Comparison of ENCODE assay signal across 1 cellular context in the genomic region with DNA sequence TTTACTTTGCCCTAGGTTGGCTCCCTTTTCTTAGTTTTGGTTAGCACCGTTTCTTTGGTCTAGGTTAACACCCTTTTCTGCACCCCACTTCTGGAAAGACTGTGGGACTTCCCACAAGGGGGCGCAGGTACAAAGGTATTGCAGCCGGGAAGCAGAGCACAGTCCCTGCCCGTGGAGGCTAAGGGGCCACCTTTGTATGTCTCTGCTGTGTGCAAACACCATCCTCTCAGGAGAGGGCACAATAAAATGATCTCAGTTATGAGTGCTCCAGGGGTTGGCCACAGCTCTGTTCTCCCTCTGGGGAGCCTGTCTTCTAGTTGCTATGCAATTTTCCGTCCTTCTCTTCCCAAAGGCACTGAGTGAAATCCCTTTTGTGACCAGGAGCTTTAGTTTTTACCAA.
TF ChIP-seq lines count a peak whose summit lies in the region.

No MANE protein-coding gene starts in this region.

TF ChIP-seq in HepG2, 621 proteins besides CTCF, POLR2A, EP300 and RAD21 (continues in another document):
- TF ChIP-seq KDM4B (CRISPR knock-in tag; IDR thresholded peaks at IDR 0.05) = no peak
- TF ChIP-seq TEAD3 (CRISPR knock-in tag; optimal IDR thresholded peaks at IDR 0.05; ENCODE audit: borderline replicate concordance) = peak; percentile 49
- TF ChIP-seq STAT6 (CRISPR knock-in tag; IDR thresholded peaks at IDR 0.05; ENCODE audit: borderline replicate concordance) = no peak
- no peak; the same call in 1 of the 2 replicates for TF ChIP-seq RNF2 (conservative IDR thresholded peaks at IDR 0.05; ENCODE audit: low read depth)
- TF ChIP-seq ZMYM4 (CRISPR knock-in tag; IDR thresholded peaks at IDR 0.05) = peak; percentile 39; the same call in 1 of the 2 replicates
- TF ChIP-seq, protein P1, sequence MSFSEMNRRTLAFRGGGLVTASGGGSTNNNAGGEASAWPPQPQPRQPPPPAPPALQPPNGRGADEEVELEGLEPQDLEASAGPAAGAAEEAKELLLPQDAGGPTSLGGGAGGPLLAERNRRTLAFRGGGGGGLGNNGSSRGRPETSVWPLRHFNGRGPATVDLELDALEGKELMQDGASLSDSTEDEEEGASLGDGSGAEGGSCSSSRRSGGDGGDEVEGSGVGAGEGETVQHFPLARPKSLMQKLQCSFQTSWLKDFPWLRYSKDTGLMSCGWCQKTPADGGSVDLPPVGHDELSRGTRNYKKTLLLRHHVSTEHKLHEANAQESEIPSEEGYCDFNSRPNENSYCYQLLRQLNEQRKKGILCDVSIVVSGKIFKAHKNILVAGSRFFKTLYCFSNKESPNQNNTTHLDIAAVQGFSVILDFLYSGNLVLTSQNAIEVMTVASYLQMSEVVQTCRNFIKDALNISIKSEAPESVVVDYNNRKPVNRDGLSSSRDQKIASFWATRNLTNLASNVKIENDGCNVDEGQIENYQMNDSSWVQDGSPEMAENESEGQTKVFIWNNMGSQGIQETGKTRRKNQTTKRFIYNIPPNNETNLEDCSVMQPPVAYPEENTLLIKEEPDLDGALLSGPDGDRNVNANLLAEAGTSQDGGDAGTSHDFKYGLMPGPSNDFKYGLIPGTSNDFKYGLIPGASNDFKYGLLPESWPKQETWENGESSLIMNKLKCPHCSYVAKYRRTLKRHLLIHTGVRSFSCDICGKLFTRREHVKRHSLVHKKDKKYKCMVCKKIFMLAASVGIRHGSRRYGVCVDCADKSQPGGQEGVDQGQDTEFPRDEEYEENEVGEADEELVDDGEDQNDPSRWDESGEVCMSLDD (CRISPR knock-in tag; IDR thresholded peaks at IDR 0.05; ENCODE audit: borderline replicate concordance) = peak; percentile 90; the same call in 1 of the 2 replicates
- peak; percentile 36; the same call in 1 of the 2 replicates for TF ChIP-seq HDAC2 (CRISPR knock-in tag; IDR thresholded peaks at IDR 0.05)
- TF ChIP-seq IKZF5 (CRISPR knock-in tag; IDR thresholded peaks at IDR 0.05) = peak; percentile 44; the same call in 1 of the 2 replicates
- TF ChIP-seq ZFP36L1 (CRISPR knock-in tag; IDR thresholded peaks at IDR 0.05) = no peak
- no peak for TF ChIP-seq ZZZ3 (CRISPR knock-in tag; IDR thresholded peaks at IDR 0.05; ENCODE audit: borderline replicate concordance)
- TF ChIP-seq IRF9 (CRISPR knock-in tag; IDR thresholded peaks at IDR 0.05; ENCODE audit: borderline replicate concordance) = peak; percentile 32; the same call in 1 of the 2 replicates
- peak; percentile 72 for TF ChIP-seq SALL1 (CRISPR knock-in tag; IDR thresholded peaks at IDR 0.05)
- TF ChIP-seq ZNF747 (CRISPR knock-in tag; IDR thresholded peaks at IDR 0.05; ENCODE audit: borderline replicate concordance) = no peak
- 0 out of 2 replicates have a peak, but pooled peaks have one; percentile 40 for TF ChIP-seq ELF1 (CRISPR knock-in tag; IDR thresholded peaks at IDR 0.05)
- TF ChIP-seq NFKBIZ (CRISPR knock-in tag; IDR thresholded peaks at IDR 0.05) = no peak
- TF ChIP-seq ZNF770 (CRISPR knock-in tag; IDR thresholded peaks at IDR 0.05) = 0 out of 2 replicates have a peak, but pooled peaks have one; percentile 15
- 0 out of 2 replicates have a peak, but pooled peaks have one; percentile 22 for TF ChIP-seq ZSCAN12 (CRISPR knock-in tag; IDR thresholded peaks at IDR 0.05)
- TF ChIP-seq HMGXB4 (CRISPR knock-in tag; IDR thresholded peaks at IDR 0.05; ENCODE audit: borderline replicate concordance in 1 of 2, low read depth in 1 of 2) = peak; percentile 53 to 57; a peak in 2 of 4 replicates
- no peak for TF ChIP-seq ZNF761 (CRISPR knock-in tag; conservative IDR thresholded peaks at IDR 0.05)
- TF ChIP-seq ZBTB7A (CRISPR knock-in tag; IDR thresholded peaks at IDR 0.05) = no peak
- TF ChIP-seq HOXA5 (CRISPR knock-in tag; IDR thresholded peaks at IDR 0.05) = no peak
- peak; percentile 61; the same call in 1 of the 2 replicates for TF ChIP-seq CEBPG (CRISPR knock-in tag; IDR thresholded peaks at IDR 0.05)
- TF ChIP-seq ZNF574 (CRISPR knock-in tag; IDR thresholded peaks at IDR 0.05) = peak; percentile 47; the same call in 1 of the 2 replicates
- TF ChIP-seq ZNF563 (CRISPR knock-in tag; IDR thresholded peaks at IDR 0.05) = no peak
- no peak for TF ChIP-seq MTF1 (CRISPR knock-in tag; IDR thresholded peaks at IDR 0.05)
- TF ChIP-seq ZBTB14 (CRISPR knock-in tag; IDR thresholded peaks at IDR 0.05) = 0 out of 2 replicates have a peak, but pooled peaks have one; percentile 33
- TF ChIP-seq CBX1 (IDR thresholded peaks at IDR 0.05; ENCODE audit: low read depth) = no peak
- TF ChIP-seq ARID5B (CRISPR knock-in tag; IDR thresholded peaks at IDR 0.05) = peak; percentile 39; the same call in 1 of the 2 replicates
- TF ChIP-seq ZNF510 (CRISPR knock-in tag; IDR thresholded peaks at IDR 0.05; ENCODE audit: low read depth) = no peak
- 0 out of 2 replicates have a peak, but pooled peaks have one; percentile 17 for TF ChIP-seq FOXP4 (CRISPR knock-in tag; IDR thresholded peaks at IDR 0.05)
